In genomic region chr2:39099820-39100728, GRCh38 we compare ENCODE assay signal across 9 cellular contexts. TPM values are rescaled to one million over a fixed set of nuclear protein-coding genes. Genes with fewer than 3 reads are reported as not detected.
DNase-seq lines count a peak whose midpoint lies in the region; ATAC-seq and TF ChIP-seq lines count a peak whose summit lies in the region.
"Had no signal": no experiment of that assay in that cellular context is flagged by ENCODE, and none has a peak within 500 bp of the region (broad histone marks: within the 10 kb centered on the region; RNA-seq: fewer than 3 reads in every experiment).

No MANE protein-coding gene starts in this region.

- BruUV-seq in A673 (replicated peaks; lab: Mats Ljungman, UMichigan) = no TSS peak

- ATAC-seq in GM19468 (IDR thresholded peaks at IDR 0.05; ENCODE audit: extremely low read depth, unreplicated experiment) = peak; percentile 22
- peak; percentile 50 for ATAC-seq in HG03521 (IDR thresholded peaks at IDR 0.05; ENCODE audit: unreplicated experiment)

- in situ Hi-C loops in GM13976 (cut with MboI; ENCODE audit: low sequenced_read_pairs, unreplicated experiment) = no loop called here

- no peak overlapping the region for H3K27ac ChIP-seq in A673 (ENCODE audit: low read depth, low read length, poor library complexity, severe bottlenecking)
- H3K27ac ChIP-seq: skin epidermis had no signal

- no peak overlapping the region for H3K4me3 ChIP-seq in GM12865 (ENCODE audit: low read depth, low read length)
- H3K4me3 ChIP-seq in choroid plexus epithelial cell (ENCODE audit: low read depth, low read length) = no peak overlapping the region
- H3K4me3 ChIP-seq in A673 (ENCODE audit: low read depth, low read length, poor library complexity, severe bottlenecking) = no peak overlapping the region
- H3K4me3 ChIP-seq: skin epidermis had no signal

- intact Hi-C loops in A673 (cut with micrococcal nuclease; ENCODE audit: unreplicated experiment) = no loop called here

- H3K4me1 ChIP-seq in A673 (ENCODE audit: insufficient read depth, low read length, poor library complexity, severe bottlenecking) = no peaks in the 10 kb centered on the region

- H3K36me3 ChIP-seq in A673 (ENCODE audit: insufficient read depth, low read length, poor library complexity, severe bottlenecking) = no peaks in the 10 kb centered on the region

- no peaks in the 10 kb centered on the region for H3K27me3 ChIP-seq in A673 (replicated peaks; ENCODE audit: insufficient read depth, low read depth, low read length, poor library complexity)

- DNase-seq in GM12865 (ENCODE audit: low read depth) (peak; percentile 58), choroid plexus epithelial cell (ENCODE audit: low read depth) (peak; percentile 57), A673 (ENCODE audit: low spot score) (no peak), DMS79 (lab: John Stamatoyannopoulos, UW) (no peak), AG20443 (ENCODE audit: low spot score) (no peak), GM13976 (ENCODE audit: low spot score) (no peak)

- TF ChIP-seq CTCF in GM12865 (IDR thresholded peaks at IDR 0.05; ENCODE audit: insufficient read depth, low read depth, low read length, missing control alignments) (no peak), choroid plexus epithelial cell (conservative IDR thresholded peaks at IDR 0.05; ENCODE audit: low read depth, low read length) (no peak), A673 (conservative IDR thresholded peaks at IDR 0.05; ENCODE audit: low read depth, low read length) (no peak), GM13976 (IDR thresholded peaks at IDR 0.05; ENCODE audit: borderline replicate concordance, control extremely low read depth, extremely low read depth, insufficient read depth, missing control alignments) (no peak)

- POLR2A ChIA-PET in A673 (lab: Charles Lee; ENCODE audit: low non-redundant PET) = no interaction called here

- CTCF ChIA-PET in A673 (lab: Charles Lee) = no interaction called here

- no peaks in the 10 kb centered on the region for H3K9me3 ChIP-seq in A673 (ENCODE audit: low read depth, low read length, poor library complexity, severe bottlenecking)

RNA-seq across cellular contexts. Expression of gene SOS1, which starts 20.8 kb away (rescaled TPM):
- 37.8 and 42.1 TPM in 2 replicates for total RNA-seq in A673 (2021)

Comparison
In these comparisons a context has a peak if more than half of its experiments do, and no peak if none do; other contexts are left out.
1. DNase-seq: peak in GM12865 (single experiment) and choroid plexus epithelial cell (single experiment); none in A673 (single experiment), DMS79 (single experiment), AG20443 (single experiment) and GM13976 (single experiment).